In genomic region chr17:41769985-41770384, GRCh38 we compare ENCODE assay signal across 27 cellular contexts. TPM values are rescaled to one million over a fixed set of nuclear protein-coding genes. Genes with fewer than 3 reads are reported as not detected.
"Had no signal": no experiment of that assay in that cellular context is flagged by ENCODE, and none has a peak within 500 bp of the region (broad histone marks: within the 10 kb centered on the region; RNA-seq: fewer than 3 reads in every experiment).

No MANE protein-coding gene starts in this region.

- FAIRE-seq: endometrium, small intestine, TTC549 had no signal

- H3K4me3 Mint-ChIP-seq: activated CD4-positive, alpha-beta memory T cell treated with anti-CD3 and anti-CD28 coated beads, Interleukin-2, amount 10 ng/mL, durations not matched to agents 7 days and 5 days; activated CD8-positive, alpha-beta memory T cell treated with anti-CD3 and anti-CD28 coated beads, Interleukin-2, amount 10 ng/mL, durations not matched to agents 7 days and 5 days; brain; stimulated activated naive B cell treated with anti-CD40 and anti-IgM and Interleukin-4, amounts not matched to agents 10 μg/mL and 1 μg/mL and 100 μg/mL, for 72 hours; T-helper 2 cell treated with Interferon-gamma antibody and Interleukin-4, amounts not matched to agents 5 μg/mL and 100 μg/mL, for 36 hours had no signal

- H3K36me3 Mint-ChIP-seq: activated CD8-positive, alpha-beta memory T cell treated with anti-CD3 and anti-CD28 coated beads, Interleukin-2, amount 10 ng/mL, durations not matched to agents 7 days and 5 days had no signal

- H3K4me3 ChIP-seq: colonic mucosa, prostate gland, thoracic aorta had no signal

- H3K27me3 Mint-ChIP-seq: activated CD4-positive, alpha-beta memory T cell treated with anti-CD3 and anti-CD28 coated beads, Interleukin-2, amount 10 ng/mL, durations not matched to agents 7 days and 5 days; activated CD8-positive, alpha-beta memory T cell treated with anti-CD3 and anti-CD28 coated beads, Interleukin-2, amount 10 ng/mL, durations not matched to agents 7 days and 5 days; memory B cell; stimulated activated naive B cell treated with anti-CD40 and anti-IgM and Interleukin-4, amounts not matched to agents 10 μg/mL and 1 μg/mL and 100 μg/mL, for 72 hours had no signal

- H3K4me1 Mint-ChIP-seq: activated CD4-positive, alpha-beta memory T cell treated with anti-CD3 and anti-CD28 coated beads, Interleukin-2, amount 10 ng/mL, durations not matched to agents 7 days and 5 days; activated CD8-positive, alpha-beta memory T cell treated with anti-CD3 and anti-CD28 coated beads, Interleukin-2, amount 10 ng/mL, durations not matched to agents 7 days and 5 days had no signal

- DNase-seq: activated CD4-positive, alpha-beta memory T cell treated with anti-CD3 and anti-CD28 coated beads, Interleukin-2, amount 10 ng/mL, durations not matched to agents 7 days and 5 days; activated CD4-positive, alpha-beta T cell treated with anti-CD3 and anti-CD28 coated beads for 48 hours; activated CD4-positive, CD25-positive, alpha-beta regulatory T cell; activated CD8-positive, alpha-beta memory T cell treated with anti-CD3 and anti-CD28 coated beads, Interleukin-2, amount 10 ng/mL, durations not matched to agents 7 days and 5 days; activated naive CD4-positive, alpha-beta T cell treated with Interleukin-2 at 50 U/mL for 16 hours; anterior cingulate cortex; central memory CD4-positive, alpha-beta T cell; colonic mucosa; foreskin fibroblast; left ventricle myocardium superior; small intestine; stimulated activated CD4-positive, alpha-beta T cell treated with anti-CD3 and anti-CD28 coated beads, Interleukin-15, amount 100 ng/mL, for 24 hours; stimulated activated CD4-positive, alpha-beta T cell treated with anti-CD3 and anti-CD28 coated beads, Interleukin-4, amount 100 ng/mL, for 1 hour; stimulated activated naive B cell treated with anti-CD40 and anti-IgM and Interleukin-4, amounts not matched to agents 10 μg/mL and 1 μg/mL and 100 μg/mL, for 72 hours had no signal

- H3K9me3 ChIP-seq: colonic mucosa, prostate gland, thoracic aorta had no signal

- H3K27ac ChIP-seq: colonic mucosa, thoracic aorta had no signal

- H3K27ac Mint-ChIP-seq: activated CD4-positive, alpha-beta memory T cell treated with anti-CD3 and anti-CD28 coated beads, Interleukin-2, amount 10 ng/mL, durations not matched to agents 7 days and 5 days; activated CD8-positive, alpha-beta memory T cell treated with anti-CD3 and anti-CD28 coated beads, Interleukin-2, amount 10 ng/mL, durations not matched to agents 7 days and 5 days; brain; memory B cell; T-helper 2 cell treated with Interferon-gamma antibody and Interleukin-4, amounts not matched to agents 5 μg/mL and 100 μg/mL, for 36 hours had no signal

- ATAC-seq: activated CD8-positive, alpha-beta memory T cell treated with anti-CD3 and anti-CD28 coated beads, Interleukin-2, amount 10 ng/mL, durations not matched to agents 7 days and 5 days; left ventricle myocardium superior; right cardiac atrium; stimulated activated naive B cell treated with anti-CD40 and anti-IgM and Interleukin-4, amounts not matched to agents 10 μg/mL and 1 μg/mL and 100 μg/mL, for 72 hours had no signal

- H3K27me3 ChIP-seq: colonic mucosa had no signal

- H3K9me3 Mint-ChIP-seq: activated CD4-positive, alpha-beta memory T cell treated with anti-CD3 and anti-CD28 coated beads, Interleukin-2, amount 10 ng/mL, durations not matched to agents 7 days and 5 days; memory B cell; stimulated activated naive B cell treated with anti-CD40 and anti-IgM and Interleukin-4, amounts not matched to agents 10 μg/mL and 1 μg/mL and 100 μg/mL, for 72 hours; T-helper 2 cell treated with Interferon-gamma antibody and Interleukin-4, amounts not matched to agents 5 μg/mL and 100 μg/mL, for 36 hours had no signal

RNA-seq across cellular contexts. Expression of gene HAP1, which starts 35.5 kb away (rescaled TPM):
- total RNA-seq: left ventricle myocardium superior, mononuclear cell, right cardiac atrium, urinary bladder had no signal

RNA-seq across cellular contexts. Expression of gene FKBP10, which starts 42.8 kb away (rescaled TPM):
- total RNA-seq: activated CD4-positive, alpha-beta memory T cell treated with anti-CD3 and anti-CD28 coated beads, Interleukin-2, amount 10 ng/mL, durations not matched to agents 7 days and 5 days had no signal

RNA-seq across cellular contexts. Expression of gene GAST, which starts 57.9 kb away (rescaled TPM):
- total RNA-seq: activated CD4-positive, alpha-beta memory T cell treated with anti-CD3 and anti-CD28 coated beads, Interleukin-2, amount 10 ng/mL, durations not matched to agents 7 days and 5 days; activated CD8-positive, alpha-beta memory T cell treated with anti-CD3 and anti-CD28 coated beads, Interleukin-2, amount 10 ng/mL, durations not matched to agents 7 days and 5 days; colonic mucosa; glomerular endothelial cell; left ventricle myocardium superior; mononuclear cell; omental fat pad; prostate gland; right cardiac atrium; thoracic aorta; urinary bladder had no signal
- polyA plus RNA-seq: neural cell, right cardiac atrium, urinary bladder had no signal
